1 cellular context compared by ENCODE assay signal in the genomic region with DNA sequence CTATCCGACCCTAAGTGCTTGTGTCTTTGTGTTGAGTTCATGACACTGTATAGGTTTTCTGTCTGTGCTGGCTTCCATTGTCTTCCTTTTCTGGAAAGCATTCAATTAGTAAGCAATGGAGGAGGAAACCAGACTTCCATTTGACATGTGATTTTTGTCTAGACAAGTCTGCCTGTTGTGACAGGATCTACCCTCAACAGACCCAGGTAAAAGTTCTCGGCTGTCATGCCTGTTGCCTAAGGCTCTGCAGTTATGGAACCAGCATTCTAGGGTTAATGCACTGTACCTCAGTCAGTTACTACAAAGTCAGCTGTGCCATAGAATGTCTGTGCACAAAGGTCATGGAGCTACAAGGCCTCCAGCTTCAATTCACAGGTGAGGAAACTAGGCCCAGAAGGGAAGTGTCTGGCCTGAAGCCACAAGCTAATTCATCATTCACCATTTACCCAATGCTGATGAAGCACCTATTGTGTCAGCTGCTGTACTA.
TF ChIP-seq lines count a peak whose summit lies in the region.

No MANE protein-coding gene starts in this region.

TF ChIP-seq in HepG2, 621 proteins besides CTCF, POLR2A, EP300 and RAD21 (continued from another document and continues in another):
- TF ChIP-seq, protein P1, sequence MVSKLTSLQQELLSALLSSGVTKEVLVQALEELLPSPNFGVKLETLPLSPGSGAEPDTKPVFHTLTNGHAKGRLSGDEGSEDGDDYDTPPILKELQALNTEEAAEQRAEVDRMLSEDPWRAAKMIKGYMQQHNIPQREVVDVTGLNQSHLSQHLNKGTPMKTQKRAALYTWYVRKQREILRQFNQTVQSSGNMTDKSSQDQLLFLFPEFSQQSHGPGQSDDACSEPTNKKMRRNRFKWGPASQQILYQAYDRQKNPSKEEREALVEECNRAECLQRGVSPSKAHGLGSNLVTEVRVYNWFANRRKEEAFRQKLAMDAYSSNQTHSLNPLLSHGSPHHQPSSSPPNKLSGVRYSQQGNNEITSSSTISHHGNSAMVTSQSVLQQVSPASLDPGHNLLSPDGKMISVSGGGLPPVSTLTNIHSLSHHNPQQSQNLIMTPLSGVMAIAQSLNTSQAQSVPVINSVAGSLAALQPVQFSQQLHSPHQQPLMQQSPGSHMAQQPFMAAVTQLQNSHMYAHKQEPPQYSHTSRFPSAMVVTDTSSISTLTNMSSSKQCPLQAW (CRISPR knock-in tag; IDR thresholded peaks at IDR 0.05): no peak
- no peak for TF ChIP-seq ZNF839 (CRISPR knock-in tag; IDR thresholded peaks at IDR 0.05; ENCODE audit: borderline replicate concordance)
- TF ChIP-seq, protein P2, sequence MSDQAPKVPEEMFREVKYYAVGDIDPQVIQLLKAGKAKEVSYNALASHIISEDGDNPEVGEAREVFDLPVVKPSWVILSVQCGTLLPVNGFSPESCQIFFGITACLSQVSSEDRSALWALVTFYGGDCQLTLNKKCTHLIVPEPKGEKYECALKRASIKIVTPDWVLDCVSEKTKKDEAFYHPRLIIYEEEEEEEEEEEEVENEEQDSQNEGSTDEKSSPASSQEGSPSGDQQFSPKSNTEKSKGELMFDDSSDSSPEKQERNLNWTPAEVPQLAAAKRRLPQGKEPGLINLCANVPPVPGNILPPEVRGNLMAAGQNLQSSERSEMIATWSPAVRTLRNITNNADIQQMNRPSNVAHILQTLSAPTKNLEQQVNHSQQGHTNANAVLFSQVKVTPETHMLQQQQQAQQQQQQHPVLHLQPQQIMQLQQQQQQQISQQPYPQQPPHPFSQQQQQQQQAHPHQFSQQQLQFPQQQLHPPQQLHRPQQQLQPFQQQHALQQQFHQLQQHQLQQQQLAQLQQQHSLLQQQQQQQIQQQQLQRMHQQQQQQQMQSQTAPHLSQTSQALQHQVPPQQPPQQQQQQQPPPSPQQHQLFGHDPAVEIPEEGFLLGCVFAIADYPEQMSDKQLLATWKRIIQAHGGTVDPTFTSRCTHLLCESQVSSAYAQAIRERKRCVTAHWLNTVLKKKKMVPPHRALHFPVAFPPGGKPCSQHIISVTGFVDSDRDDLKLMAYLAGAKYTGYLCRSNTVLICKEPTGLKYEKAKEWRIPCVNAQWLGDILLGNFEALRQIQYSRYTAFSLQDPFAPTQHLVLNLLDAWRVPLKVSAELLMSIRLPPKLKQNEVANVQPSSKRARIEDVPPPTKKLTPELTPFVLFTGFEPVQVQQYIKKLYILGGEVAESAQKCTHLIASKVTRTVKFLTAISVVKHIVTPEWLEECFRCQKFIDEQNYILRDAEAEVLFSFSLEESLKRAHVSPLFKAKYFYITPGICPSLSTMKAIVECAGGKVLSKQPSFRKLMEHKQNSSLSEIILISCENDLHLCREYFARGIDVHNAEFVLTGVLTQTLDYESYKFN (CRISPR knock-in tag; conservative IDR thresholded peaks at IDR 0.05): no peak
- TF ChIP-seq SNAI1 (CRISPR knock-in tag; IDR thresholded peaks at IDR 0.05; ENCODE audit: borderline replicate concordance): no peak
- TF ChIP-seq, protein P3, sequence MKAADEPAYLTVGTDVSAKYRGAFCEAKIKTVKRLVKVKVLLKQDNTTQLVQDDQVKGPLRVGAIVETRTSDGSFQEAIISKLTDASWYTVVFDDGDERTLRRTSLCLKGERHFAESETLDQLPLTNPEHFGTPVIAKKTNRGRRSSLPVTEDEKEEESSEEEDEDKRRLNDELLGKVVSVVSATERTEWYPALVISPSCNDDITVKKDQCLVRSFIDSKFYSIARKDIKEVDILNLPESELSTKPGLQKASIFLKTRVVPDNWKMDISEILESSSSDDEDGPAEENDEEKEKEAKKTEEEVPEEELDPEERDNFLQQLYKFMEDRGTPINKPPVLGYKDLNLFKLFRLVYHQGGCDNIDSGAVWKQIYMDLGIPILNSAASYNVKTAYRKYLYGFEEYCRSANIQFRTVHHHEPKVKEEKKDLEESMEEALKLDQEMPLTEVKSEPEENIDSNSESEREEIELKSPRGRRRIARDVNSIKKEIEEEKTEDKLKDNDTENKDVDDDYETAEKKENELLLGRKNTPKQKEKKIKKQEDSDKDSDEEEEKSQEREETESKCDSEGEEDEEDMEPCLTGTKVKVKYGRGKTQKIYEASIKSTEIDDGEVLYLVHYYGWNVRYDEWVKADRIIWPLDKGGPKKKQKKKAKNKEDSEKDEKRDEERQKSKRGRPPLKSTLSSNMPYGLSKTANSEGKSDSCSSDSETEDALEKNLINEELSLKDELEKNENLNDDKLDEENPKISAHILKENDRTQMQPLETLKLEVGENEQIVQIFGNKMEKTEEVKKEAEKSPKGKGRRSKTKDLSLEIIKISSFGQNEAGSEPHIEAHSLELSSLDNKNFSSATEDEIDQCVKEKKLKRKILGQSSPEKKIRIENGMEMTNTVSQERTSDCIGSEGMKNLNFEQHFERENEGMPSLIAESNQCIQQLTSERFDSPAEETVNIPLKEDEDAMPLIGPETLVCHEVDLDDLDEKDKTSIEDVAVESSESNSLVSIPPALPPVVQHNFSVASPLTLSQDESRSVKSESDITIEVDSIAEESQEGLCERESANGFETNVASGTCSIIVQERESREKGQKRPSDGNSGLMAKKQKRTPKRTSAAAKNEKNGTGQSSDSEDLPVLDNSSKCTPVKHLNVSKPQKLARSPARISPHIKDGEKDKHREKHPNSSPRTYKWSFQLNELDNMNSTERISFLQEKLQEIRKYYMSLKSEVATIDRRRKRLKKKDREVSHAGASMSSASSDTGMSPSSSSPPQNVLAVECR (CRISPR knock-in tag; IDR thresholded peaks at IDR 0.05; ENCODE audit: borderline replicate concordance): peak; percentile 19; the same call in 1 of the 2 replicates
- TF ChIP-seq, protein P4, sequence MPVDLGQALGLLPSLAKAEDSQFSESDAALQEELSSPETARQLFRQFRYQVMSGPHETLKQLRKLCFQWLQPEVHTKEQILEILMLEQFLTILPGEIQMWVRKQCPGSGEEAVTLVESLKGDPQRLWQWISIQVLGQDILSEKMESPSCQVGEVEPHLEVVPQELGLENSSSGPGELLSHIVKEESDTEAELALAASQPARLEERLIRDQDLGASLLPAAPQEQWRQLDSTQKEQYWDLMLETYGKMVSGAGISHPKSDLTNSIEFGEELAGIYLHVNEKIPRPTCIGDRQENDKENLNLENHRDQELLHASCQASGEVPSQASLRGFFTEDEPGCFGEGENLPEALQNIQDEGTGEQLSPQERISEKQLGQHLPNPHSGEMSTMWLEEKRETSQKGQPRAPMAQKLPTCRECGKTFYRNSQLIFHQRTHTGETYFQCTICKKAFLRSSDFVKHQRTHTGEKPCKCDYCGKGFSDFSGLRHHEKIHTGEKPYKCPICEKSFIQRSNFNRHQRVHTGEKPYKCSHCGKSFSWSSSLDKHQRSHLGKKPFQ (CRISPR knock-in tag; IDR thresholded peaks at IDR 0.05; ENCODE audit: insufficient replicate concordance): no peak
- no peak for TF ChIP-seq ZNF12 (CRISPR knock-in tag; IDR thresholded peaks at IDR 0.05)
- TF ChIP-seq ZKSCAN1 (IDR thresholded peaks at IDR 0.05; ENCODE audit: low read length): no peak
- TF ChIP-seq, protein P5, sequence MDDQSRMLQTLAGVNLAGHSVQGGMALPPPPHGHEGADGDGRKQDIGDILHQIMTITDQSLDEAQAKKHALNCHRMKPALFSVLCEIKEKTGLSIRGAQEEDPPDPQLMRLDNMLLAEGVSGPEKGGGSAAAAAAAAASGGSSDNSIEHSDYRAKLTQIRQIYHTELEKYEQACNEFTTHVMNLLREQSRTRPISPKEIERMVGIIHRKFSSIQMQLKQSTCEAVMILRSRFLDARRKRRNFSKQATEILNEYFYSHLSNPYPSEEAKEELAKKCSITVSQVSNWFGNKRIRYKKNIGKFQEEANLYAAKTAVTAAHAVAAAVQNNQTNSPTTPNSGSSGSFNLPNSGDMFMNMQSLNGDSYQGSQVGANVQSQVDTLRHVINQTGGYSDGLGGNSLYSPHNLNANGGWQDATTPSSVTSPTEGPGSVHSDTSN (CRISPR knock-in tag; IDR thresholded peaks at IDR 0.05; ENCODE audit: borderline replicate concordance): no peak
- no peak for TF ChIP-seq ZNF614 (CRISPR knock-in tag; IDR thresholded peaks at IDR 0.05; ENCODE audit: borderline replicate concordance)
- no peak for TF ChIP-seq MTA1 (CRISPR knock-in tag; IDR thresholded peaks at IDR 0.05; ENCODE audit: borderline replicate concordance)
- no peak for TF ChIP-seq ZC3H13 (CRISPR knock-in tag; IDR thresholded peaks at IDR 0.05)
- no peak for TF ChIP-seq ZFP37 (CRISPR knock-in tag; IDR thresholded peaks at IDR 0.05; ENCODE audit: borderline replicate concordance)
- no peak for TF ChIP-seq ZNF660 (CRISPR knock-in tag; IDR thresholded peaks at IDR 0.05; ENCODE audit: borderline replicate concordance, low read depth)
- no peak for TF ChIP-seq ADNP (CRISPR knock-in tag; IDR thresholded peaks at IDR 0.05)
- TF ChIP-seq HNRNPL (IDR thresholded peaks at IDR 0.05; ENCODE audit: low read depth, low read length): no peak
- no peak for TF ChIP-seq KLF11 (CRISPR knock-in tag; IDR thresholded peaks at IDR 0.05)
- TF ChIP-seq, protein P6, sequence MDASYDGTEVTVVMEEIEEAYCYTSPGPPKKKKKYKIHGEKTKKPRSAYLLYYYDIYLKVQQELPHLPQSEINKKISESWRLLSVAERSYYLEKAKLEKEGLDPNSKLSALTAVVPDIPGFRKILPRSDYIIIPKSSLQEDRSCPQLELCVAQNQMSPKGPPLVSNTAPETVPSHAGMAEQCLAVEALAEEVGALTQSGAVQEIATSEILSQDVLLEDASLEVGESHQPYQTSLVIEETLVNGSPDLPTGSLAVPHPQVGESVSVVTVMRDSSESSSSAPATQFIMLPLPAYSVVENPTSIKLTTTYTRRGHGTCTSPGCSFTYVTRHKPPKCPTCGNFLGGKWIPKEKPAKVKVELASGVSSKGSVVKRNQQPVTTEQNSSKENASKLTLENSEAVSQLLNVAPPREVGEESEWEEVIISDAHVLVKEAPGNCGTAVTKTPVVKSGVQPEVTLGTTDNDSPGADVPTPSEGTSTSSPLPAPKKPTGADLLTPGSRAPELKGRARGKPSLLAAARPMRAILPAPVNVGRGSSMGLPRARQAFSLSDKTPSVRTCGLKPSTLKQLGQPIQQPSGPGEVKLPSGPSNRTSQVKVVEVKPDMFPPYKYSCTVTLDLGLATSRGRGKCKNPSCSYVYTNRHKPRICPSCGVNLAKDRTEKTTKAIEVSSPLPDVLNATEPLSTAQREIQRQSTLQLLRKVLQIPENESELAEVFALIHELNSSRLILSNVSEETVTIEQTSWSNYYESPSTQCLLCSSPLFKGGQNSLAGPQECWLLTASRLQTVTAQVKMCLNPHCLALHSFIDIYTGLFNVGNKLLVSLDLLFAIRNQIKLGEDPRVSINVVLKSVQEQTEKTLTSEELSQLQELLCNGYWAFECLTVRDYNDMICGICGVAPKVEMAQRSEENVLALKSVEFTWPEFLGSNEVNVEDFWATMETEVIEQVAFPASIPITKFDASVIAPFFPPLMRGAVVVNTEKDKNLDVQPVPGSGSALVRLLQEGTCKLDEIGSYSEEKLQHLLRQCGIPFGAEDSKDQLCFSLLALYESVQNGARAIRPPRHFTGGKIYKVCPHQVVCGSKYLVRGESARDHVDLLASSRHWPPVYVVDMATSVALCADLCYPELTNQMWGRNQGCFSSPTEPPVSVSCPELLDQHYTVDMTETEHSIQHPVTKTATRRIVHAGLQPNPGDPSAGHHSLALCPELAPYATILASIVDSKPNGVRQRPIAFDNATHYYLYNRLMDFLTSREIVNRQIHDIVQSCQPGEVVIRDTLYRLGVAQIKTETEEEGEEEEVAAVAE (CRISPR knock-in tag; IDR thresholded peaks at IDR 0.05; ENCODE audit: borderline replicate concordance): no peak
- TF ChIP-seq, protein P7, sequence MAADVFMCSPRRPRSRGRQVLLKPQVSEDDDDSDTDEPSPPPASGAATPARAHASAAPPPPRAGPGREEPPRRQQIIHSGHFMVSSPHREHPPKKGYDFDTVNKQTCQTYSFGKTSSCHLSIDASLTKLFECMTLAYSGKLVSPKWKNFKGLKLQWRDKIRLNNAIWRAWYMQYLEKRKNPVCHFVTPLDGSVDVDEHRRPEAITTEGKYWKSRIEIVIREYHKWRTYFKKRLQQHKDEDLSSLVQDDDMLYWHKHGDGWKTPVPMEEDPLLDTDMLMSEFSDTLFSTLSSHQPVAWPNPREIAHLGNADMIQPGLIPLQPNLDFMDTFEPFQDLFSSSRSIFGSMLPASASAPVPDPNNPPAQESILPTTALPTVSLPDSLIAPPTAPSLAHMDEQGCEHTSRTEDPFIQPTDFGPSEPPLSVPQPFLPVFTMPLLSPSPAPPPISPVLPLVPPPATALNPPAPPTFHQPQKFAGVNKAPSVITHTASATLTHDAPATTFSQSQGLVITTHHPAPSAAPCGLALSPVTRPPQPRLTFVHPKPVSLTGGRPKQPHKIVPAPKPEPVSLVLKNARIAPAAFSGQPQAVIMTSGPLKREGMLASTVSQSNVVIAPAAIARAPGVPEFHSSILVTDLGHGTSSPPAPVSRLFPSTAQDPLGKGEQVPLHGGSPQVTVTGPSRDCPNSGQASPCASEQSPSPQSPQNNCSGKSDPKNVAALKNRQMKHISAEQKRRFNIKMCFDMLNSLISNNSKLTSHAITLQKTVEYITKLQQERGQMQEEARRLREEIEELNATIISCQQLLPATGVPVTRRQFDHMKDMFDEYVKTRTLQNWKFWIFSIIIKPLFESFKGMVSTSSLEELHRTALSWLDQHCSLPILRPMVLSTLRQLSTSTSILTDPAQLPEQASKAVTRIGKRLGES (CRISPR knock-in tag; IDR thresholded peaks at IDR 0.05; ENCODE audit: borderline replicate concordance): no peak
- no peak for TF ChIP-seq JUN (CRISPR knock-in tag; IDR thresholded peaks at IDR 0.05)
- TF ChIP-seq ZNF605 (CRISPR knock-in tag; IDR thresholded peaks at IDR 0.05): 0 out of 2 replicates have a peak, but pooled peaks have one; percentile 43
- TF ChIP-seq, protein P8, sequence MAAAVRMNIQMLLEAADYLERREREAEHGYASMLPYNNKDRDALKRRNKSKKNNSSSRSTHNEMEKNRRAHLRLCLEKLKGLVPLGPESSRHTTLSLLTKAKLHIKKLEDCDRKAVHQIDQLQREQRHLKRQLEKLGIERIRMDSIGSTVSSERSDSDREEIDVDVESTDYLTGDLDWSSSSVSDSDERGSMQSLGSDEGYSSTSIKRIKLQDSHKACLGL (CRISPR knock-in tag; IDR thresholded peaks at IDR 0.05): no peak
- TF ChIP-seq THYN1 (CRISPR knock-in tag; IDR thresholded peaks at IDR 0.05; ENCODE audit: borderline replicate concordance, low read depth): no peak
- TF ChIP-seq, protein P9, sequence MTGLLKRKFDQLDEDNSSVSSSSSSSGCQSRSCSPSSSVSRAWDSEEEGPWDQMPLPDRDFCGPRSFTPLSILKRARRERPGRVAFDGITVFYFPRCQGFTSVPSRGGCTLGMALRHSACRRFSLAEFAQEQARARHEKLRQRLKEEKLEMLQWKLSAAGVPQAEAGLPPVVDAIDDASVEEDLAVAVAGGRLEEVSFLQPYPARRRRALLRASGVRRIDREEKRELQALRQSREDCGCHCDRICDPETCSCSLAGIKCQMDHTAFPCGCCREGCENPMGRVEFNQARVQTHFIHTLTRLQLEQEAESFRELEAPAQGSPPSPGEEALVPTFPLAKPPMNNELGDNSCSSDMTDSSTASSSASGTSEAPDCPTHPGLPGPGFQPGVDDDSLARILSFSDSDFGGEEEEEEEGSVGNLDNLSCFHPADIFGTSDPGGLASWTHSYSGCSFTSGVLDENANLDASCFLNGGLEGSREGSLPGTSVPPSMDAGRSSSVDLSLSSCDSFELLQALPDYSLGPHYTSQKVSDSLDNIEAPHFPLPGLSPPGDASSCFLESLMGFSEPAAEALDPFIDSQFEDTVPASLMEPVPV (CRISPR knock-in tag; IDR thresholded peaks at IDR 0.05): no peak
- TF ChIP-seq GABPB1 (CRISPR knock-in tag; IDR thresholded peaks at IDR 0.05): no peak
- TF ChIP-seq SNAPC2 (CRISPR knock-in tag; IDR thresholded peaks at IDR 0.05): no peak
- no peak for TF ChIP-seq ATF7-NPFF (CRISPR knock-in tag; IDR thresholded peaks at IDR 0.05; ENCODE audit: low read depth)
- TF ChIP-seq ZNF773 (CRISPR knock-in tag; IDR thresholded peaks at IDR 0.05; ENCODE audit: borderline replicate concordance): no peak
- TF ChIP-seq ZNF326 (CRISPR knock-in tag; IDR thresholded peaks at IDR 0.05; ENCODE audit: borderline replicate concordance): no peak
- TF ChIP-seq, protein P10, sequence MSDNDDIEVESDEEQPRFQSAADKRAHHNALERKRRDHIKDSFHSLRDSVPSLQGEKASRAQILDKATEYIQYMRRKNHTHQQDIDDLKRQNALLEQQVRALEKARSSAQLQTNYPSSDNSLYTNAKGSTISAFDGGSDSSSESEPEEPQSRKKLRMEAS (IDR thresholded peaks at IDR 0.05): peak; percentile 15; the same call in 1 of the 2 replicates
